ENCODE assay signal across 16 cellular contexts in genomic region chr7:55212838-55213237, GRCh38.
DNase-seq lines count a peak whose midpoint lies in the region; ATAC-seq, FAIRE-seq and TF ChIP-seq lines count a peak whose summit lies in the region.
"Had no signal": no experiment of that assay in that cellular context is flagged by ENCODE, and none has a peak within 500 bp of the region (broad histone marks: within the 10 kb centered on the region; RNA-seq: fewer than 3 reads in every experiment).

No MANE protein-coding gene starts in this region.

- intact Hi-C loops in right cardiac atrium (cut with DNase I), result no loop called here
- intact Hi-C loops in left ventricle myocardium inferior (cut with micrococcal nuclease), result no loop called here
- intact Hi-C loops in HepG2 (cut with micrococcal nuclease; ENCODE audit: unreplicated experiment), result no loop called here
- intact Hi-C loops in aorta (cut with DNase I), result no loop called here

- WGBS in right cardiac atrium, result 61% methylated on average over 10 of the region's 10 CpGs
- WGBS in HepG2 (ENCODE audit: low lambda C conversion rate), result 80% methylated on average over 7 of the region's 10 CpGs
- 70 to 71% methylated on average over 10 of the region's 10 CpGs for WGBS in aorta, 2 donors

- no peak overlapping the region for H3K9ac ChIP-seq in HepG2 (ENCODE audit: insufficient read depth, low read depth, low read length)

- H3K27me3 Mint-ChIP-seq in brain, result no peaks in the 10 kb centered on the region
- H3K27me3 Mint-ChIP-seq: CD4-positive, CD25-positive, alpha-beta regulatory T cell had no signal

- no TSS peak for BruUV-seq in HepG2 (replicated peaks; lab: Mats Ljungman, UMichigan)

- TF ChIP-seq RAD21 in HepG2 (CRISPR knock-in tag; IDR thresholded peaks at IDR 0.05), result no peak

- ATAC-seq in right cardiac atrium, result peak; percentile 41 to 42
- ATAC-seq in HepG2, result peak; percentile 68
- ATAC-seq in aorta (ENCODE audit: low FRiP score), result peak; percentile 20

- peaks cover 8% of the 10 kb centered on the region for H3K4me1 Mint-ChIP-seq in brain
- H3K4me1 Mint-ChIP-seq: CD4-positive, CD25-positive, alpha-beta regulatory T cell; stimulated activated memory B cell treated with anti-CD40 and anti-IgM and Interleukin-4, amounts not matched to agents 10 μg/mL and 1 μg/mL and 100 μg/mL, for 72 hours had no signal

- no peak for TF ChIP-seq CTCF in left ventricle myocardium inferior (IDR thresholded peaks at IDR 0.05; ENCODE audit: borderline replicate concordance)
- TF ChIP-seq CTCF in brain (conservative IDR thresholded peaks at IDR 0.05), result no peak
- TF ChIP-seq CTCF in HepG2 (CRISPR knock-in tag; IDR thresholded peaks at IDR 0.05), result no peak
- TF ChIP-seq CTCF in D721Med (IDR thresholded peaks at IDR 0.05; ENCODE audit: insufficient read depth, missing control alignments), result no peak

- no peaks in the 10 kb centered on the region for H3K9me3 ChIP-seq in right cardiac atrium (ENCODE audit: control insufficient read depth, low read length)
- H3K9me3 ChIP-seq in left ventricle myocardium inferior (replicated peaks), result no peaks in the 10 kb centered on the region
- H3K9me3 ChIP-seq in HepG2 (ENCODE audit: low read length), result no peaks in the 10 kb centered on the region
- no peaks in the 10 kb centered on the region for H3K9me3 ChIP-seq in aorta (ENCODE audit: control insufficient read depth, low read length)
- H3K9me3 ChIP-seq: neutrophil, transverse colon had no signal

- H3K4me1 ChIP-seq in right cardiac atrium (ENCODE audit: control insufficient read depth, insufficient read depth, low read length) (no peaks in the 10 kb centered on the region), left ventricle myocardium inferior (no peaks in the 10 kb centered on the region), HepG2 (ENCODE audit: insufficient read depth, low read length) (no peaks in the 10 kb centered on the region), aorta (ENCODE audit: control insufficient read depth in 1 of 2, insufficient read depth in 2 of 2, low read length in 2 of 2) (no peaks in the 10 kb centered on the region)

- FAIRE-seq in HepG2 (lab: Jason Lieb, UNC) (no peak), D721Med (lab: Jason Lieb, UNC) (no peak)
- FAIRE-seq: GM18507, HTR-8/SVneo had no signal

- H3K4me2 ChIP-seq in HepG2 (ENCODE audit: low read depth, low read length), result no peak overlapping the region

- CTCF ChIA-PET in HepG2 (lab: Yijun Ruan, JAX; ENCODE audit: low intra/inter-chr PET ratio, low total read pairs), result no interaction called here

- H3K4me3 Mint-ChIP-seq in brain, result no peak overlapping the region
- H3K4me3 Mint-ChIP-seq: CD4-positive, CD25-positive, alpha-beta regulatory T cell; stimulated activated memory B cell treated with anti-CD40 and anti-IgM and Interleukin-4, amounts not matched to agents 10 μg/mL and 1 μg/mL and 100 μg/mL, for 72 hours had no signal

- in situ Hi-C loops in HepG2 (cut with HindIII; ENCODE audit: extremely low pct_ligation_motif_present, low pct_unique_long_range_greater_than_20kb), result no loop called here

- no peaks in the 10 kb centered on the region for H4K20me1 ChIP-seq in HepG2 (ENCODE audit: insufficient read depth, low read length)

- no peak overlapping the region for H2AFZ ChIP-seq in HepG2 (ENCODE audit: low read length)

- H3K27ac ChIP-seq in right cardiac atrium (ENCODE audit: low read length), result no peak overlapping the region
- H3K27ac ChIP-seq in left ventricle myocardium inferior (replicated peaks), result no peak overlapping the region
- no peak overlapping the region for H3K27ac ChIP-seq in HepG2 (ENCODE audit: extremely low read length, insufficient read depth, low read length)
- H3K27ac ChIP-seq in aorta (ENCODE audit: low read depth in 1 of 2, low read length in 2 of 2), result no peak overlapping the region
- H3K27ac ChIP-seq: neutrophil, transverse colon had no signal

- peaks cover 16% of the 10 kb centered on the region for H3K36me3 ChIP-seq in left ventricle myocardium inferior
- peaks cover 0 to 4% of the 10 kb centered on the region in 2 experiments; a peak in 1 of 5 replicates for H3K36me3 ChIP-seq in HepG2 (replicated peaks in 1 of 2; ENCODE audit: control insufficient read depth in 1 of 2, insufficient read depth in 2 of 2, low read length in 2 of 2)
- peaks cover 0 to 5% of the 10 kb centered on the region in 2 donors for H3K36me3 ChIP-seq in aorta (ENCODE audit: control insufficient read depth in 1 of 2, insufficient read depth in 2 of 2, low read length in 1 of 2)
- H3K36me3 ChIP-seq: neutrophil, transverse colon had no signal

- peak overlapping the region in 3 of 5 experiments; percentile 26 to 78 (median 37) for H3K27ac Mint-ChIP-seq in brain
- H3K27ac Mint-ChIP-seq: CD4-positive, CD25-positive, alpha-beta regulatory T cell; stimulated activated memory B cell treated with anti-CD40 and anti-IgM and Interleukin-4, amounts not matched to agents 10 μg/mL and 1 μg/mL and 100 μg/mL, for 72 hours had no signal

- H3K9me3 Mint-ChIP-seq in brain, result no peaks in the 10 kb centered on the region
- H3K9me3 Mint-ChIP-seq: CD4-positive, CD25-positive, alpha-beta regulatory T cell; stimulated activated memory B cell treated with anti-CD40 and anti-IgM and Interleukin-4, amounts not matched to agents 10 μg/mL and 1 μg/mL and 100 μg/mL, for 72 hours had no signal

- POLR2A ChIA-PET in HepG2 (lab: Yijun Ruan, JAX), result no interaction called here

- no peaks in the 10 kb centered on the region for H3K79me2 ChIP-seq in HepG2 (ENCODE audit: insufficient read depth, low read length)

- H3K36me3 Mint-ChIP-seq in brain, result no peaks in the 10 kb centered on the region
- H3K36me3 Mint-ChIP-seq: CD4-positive, CD25-positive, alpha-beta regulatory T cell; stimulated activated memory B cell treated with anti-CD40 and anti-IgM and Interleukin-4, amounts not matched to agents 10 μg/mL and 1 μg/mL and 100 μg/mL, for 72 hours had no signal

- DNase-seq in right cardiac atrium, result no peak
- DNase-seq in left ventricle myocardium inferior, result no peak
- no peak for DNase-seq in HepG2 (ENCODE audit: low spot score)
- no peak for DNase-seq in aorta
- no peak for DNase-seq in D721Med (ENCODE audit: insufficient read length, low spot score)
- no peak for DNase-seq in activated effector memory CD4-positive, alpha-beta T cell treated with Interleukin-2 at 50 U/mL for 16 hours
- no peak for DNase-seq in activated naive CD4-positive, alpha-beta T cell (lab: John Stamatoyannopoulos, UW)
- DNase-seq: CD4-positive, CD25-positive, alpha-beta regulatory T cell; NCI-H1436 treated with DMSO at 0.1 percent for 48 hours; NK-92 treated with Interleukin-12 subunit alpha and Interleukin-12 subunit beta, amount 100 ng/mL, for 24 hours; transverse colon had no signal

- H3K4me3 ChIP-seq in right cardiac atrium (ENCODE audit: low read length) (no peak overlapping the region), left ventricle myocardium inferior (no peak overlapping the region), HepG2 (replicated peaks in 1 of 3; ENCODE audit: insufficient read depth in 1 of 3, low read depth in 2 of 3, low read length in 3 of 3) (no peak overlapping the region), aorta (ENCODE audit: low read length in 2 of 2) (no peak overlapping the region)
- H3K4me3 ChIP-seq: transverse colon had no signal

- H3K27me3 ChIP-seq in right cardiac atrium (ENCODE audit: control insufficient read depth, insufficient read depth), result no peaks in the 10 kb centered on the region
- H3K27me3 ChIP-seq in left ventricle myocardium inferior (ENCODE audit: low read depth), result no peaks in the 10 kb centered on the region
- H3K27me3 ChIP-seq in HepG2 (ENCODE audit: control insufficient read depth in 1 of 2, insufficient read depth in 2 of 2, low read length in 2 of 2), result no peaks in the 10 kb centered on the region
- H3K27me3 ChIP-seq in aorta (ENCODE audit: control insufficient read depth in 1 of 2, insufficient read depth in 2 of 2, low read length in 1 of 2), result no peaks in the 10 kb centered on the region
- H3K27me3 ChIP-seq: neutrophil, transverse colon had no signal

- TF ChIP-seq EP300 in HepG2 (IDR thresholded peaks at IDR 0.05; ENCODE audit: low read depth in 2 of 2, low read length in 2 of 2) (no peak), HepG2 (CRISPR knock-in tag; IDR thresholded peaks at IDR 0.05; ENCODE audit: borderline replicate concordance) (no peak)

- TF ChIP-seq POLR2A in HepG2 (IDR thresholded peaks at IDR 0.05; ENCODE audit: insufficient read depth in 1 of 2, low read depth in 2 of 2, low read length in 2 of 2), result no peak

TF ChIP-seq in HepG2, 621 proteins besides CTCF, POLR2A, EP300 and RAD21:
- TF ChIP-seq ZNF224 (CRISPR knock-in tag; IDR thresholded peaks at IDR 0.05) (no peak), HMGXB4 (CRISPR knock-in tag; IDR thresholded peaks at IDR 0.05; ENCODE audit: borderline replicate concordance in 1 of 2, low read depth in 1 of 2) (no peak), TCF12 (IDR thresholded peaks at IDR 0.05) (no peak), TCF12 (CRISPR knock-in tag; IDR thresholded peaks at IDR 0.05) (no peak)
